ENCODE assay signal across 1 cellular context in genomic region chr16:83348991-83349390, GRCh38.
TF ChIP-seq lines count a peak whose summit lies in the region.

No MANE protein-coding gene starts in this region.

TF ChIP-seq in SK-N-SH treated with all-trans-retinoic acid at 6 μM for 48 hours, 23 proteins besides CTCF, POLR2A, EP300 and RAD21 (continued from another document):
- no peak for TF ChIP-seq CSRNP3 (CRISPR knock-in tag; IDR thresholded peaks at IDR 0.05)
